Comparison of ENCODE assay signal across 8 cellular contexts in the genomic region with DNA sequence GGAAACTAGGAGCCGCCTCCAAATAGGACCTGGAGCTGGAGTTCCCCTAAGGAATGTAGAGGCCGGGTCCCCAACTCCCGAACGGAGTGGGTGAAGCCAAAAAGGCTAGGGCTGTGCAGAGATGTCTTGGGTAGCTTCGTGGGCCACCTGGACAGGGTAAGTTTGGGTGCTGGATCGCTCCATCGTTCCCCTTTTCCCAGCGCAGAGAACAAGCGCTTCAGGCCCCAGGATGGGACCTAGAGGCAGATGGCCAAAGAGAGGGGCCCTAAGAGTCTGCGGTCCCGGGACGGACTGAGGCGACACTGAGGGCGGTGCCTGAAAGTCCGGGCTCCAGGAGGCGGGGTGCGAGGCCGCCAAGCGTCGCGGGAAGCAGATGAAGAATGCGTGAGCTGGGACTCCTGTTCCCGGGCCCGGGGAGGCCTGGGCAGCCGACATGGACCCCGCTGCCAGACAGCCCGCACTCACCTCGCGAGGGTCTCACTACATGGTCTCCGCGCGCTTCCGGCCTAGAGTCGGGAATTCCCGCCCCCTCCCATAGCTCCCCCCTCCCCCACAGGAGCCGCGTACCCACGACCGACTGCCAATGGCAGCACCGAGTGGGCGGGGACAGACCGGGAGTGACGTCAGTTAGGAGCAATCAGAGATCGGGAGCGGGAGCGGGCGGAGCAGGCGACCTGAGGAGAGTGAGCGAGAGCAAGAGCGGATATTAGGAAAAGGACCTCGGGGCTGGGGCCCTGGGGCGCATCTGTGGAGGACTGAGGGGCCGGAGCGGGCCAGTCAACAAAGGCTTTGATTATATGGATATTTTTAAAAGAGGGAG. TPM values are rescaled to one million over a fixed set of nuclear protein-coding genes. Genes with fewer than 3 reads are reported as not detected.
DNase-seq lines count a peak whose midpoint lies in the region; ATAC-seq and TF ChIP-seq lines count a peak whose summit lies in the region.

A gene with protein sequence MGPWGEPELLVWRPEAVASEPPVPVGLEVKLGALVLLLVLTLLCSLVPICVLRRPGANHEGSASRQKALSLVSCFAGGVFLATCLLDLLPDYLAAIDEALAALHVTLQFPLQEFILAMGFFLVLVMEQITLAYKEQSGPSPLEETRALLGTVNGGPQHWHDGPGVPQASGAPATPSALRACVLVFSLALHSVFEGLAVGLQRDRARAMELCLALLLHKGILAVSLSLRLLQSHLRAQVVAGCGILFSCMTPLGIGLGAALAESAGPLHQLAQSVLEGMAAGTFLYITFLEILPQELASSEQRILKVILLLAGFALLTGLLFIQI (minus strand): TSS at position 508 of the 820 bp plus-strand sequence. CDS start 822 bp downstream, outside the sequence.

- H3K27me3 Mint-ChIP-seq in activated T-helper 2 cell treated with anti-CD3 and anti-CD28 coated beads, Interferon-gamma antibody, Interleukin-2, Interleukin-4, amounts not matched to agents 10 μg/mL and 5 μg/mL and 100 μg/mL, durations not matched to agents 14 hours and 24 hours and 36 hours (ENCODE audit: low read depth) = no peaks in the 10 kb centered on the region
- H3K27me3 Mint-ChIP-seq in natural killer cell (ENCODE audit: low read depth in 2 of 2) = no peaks in the 10 kb centered on the region

- H3K4me3 ChIP-seq in MM.1S (ENCODE audit: low read length) (peak within 1 kb of the TSS; percentile 74), fibroblast of mammary gland (ENCODE audit: control insufficient read depth, low read depth, low read length) (peak within 1 kb of the TSS; percentile 67)

- peaks cover 35% of the 10 kb centered on the region for H3K36me3 Mint-ChIP-seq in activated T-helper 2 cell treated with anti-CD3 and anti-CD28 coated beads, Interferon-gamma antibody, Interleukin-2, Interleukin-4, amounts not matched to agents 10 μg/mL and 5 μg/mL and 100 μg/mL, durations not matched to agents 14 hours and 24 hours and 36 hours (ENCODE audit: low read depth)
- no peaks in the 10 kb centered on the region for H3K36me3 Mint-ChIP-seq in natural killer cell

- intact Hi-C loops in activated T-helper 2 cell treated with anti-CD3 and anti-CD28 coated beads, Interferon-gamma antibody, Interleukin-2, Interleukin-4, amounts not matched to agents 10 μg/mL and 5 μg/mL and 100 μg/mL, durations not matched to agents 14 hours and 24 hours and 36 hours (cut with micrococcal nuclease) = loop anchor here (2.0 to 10.0 kb wide), 2 partner anchors 14 to 418 kb away; a partner anchor contains a TSS
- intact Hi-C loops in natural killer cell (cut with micrococcal nuclease) = loop anchor here (10.0 kb wide), 1 partner anchor 262 kb away; a partner anchor contains a TSS

- peak within 1 kb of the TSS; percentile 84 for H3K4me3 Mint-ChIP-seq in activated T-helper 2 cell treated with anti-CD3 and anti-CD28 coated beads, Interferon-gamma antibody, Interleukin-2, Interleukin-4, amounts not matched to agents 10 μg/mL and 5 μg/mL and 100 μg/mL, durations not matched to agents 14 hours and 24 hours and 36 hours (ENCODE audit: low read depth)
- peak within 1 kb of the TSS; percentile 89 for H3K4me3 Mint-ChIP-seq in natural killer cell

- DNase-seq in DMS79 treated with DMSO at 0.1 percent for 48 hours (lab: John Stamatoyannopoulos, UW) (peak; percentile 98), H4 (ENCODE audit: low spot score) (peak; percentile 96), MM.1S (peak; percentile 99), SHP77 (lab: John Stamatoyannopoulos, UW) (peak; percentile 99 to 100), fibroblast of mammary gland (ENCODE audit: low read depth) (peak; percentile 95), natural killer cell (peak; percentile 92)
- DNase-seq in activated T-helper 2 cell treated with anti-CD3 and anti-CD28 coated beads, Interferon-gamma antibody, Interleukin-2, Interleukin-4, amounts not matched to agents 10 μg/mL and 5 μg/mL and 100 μg/mL, durations not matched to agents 14 hours and 24 hours and 36 hours (ENCODE audit: low spot score) = peak; percentile 93
- DNase-seq in stimulated activated naive CD4-positive, alpha-beta T cell (lab: John Stamatoyannopoulos, UW) = peak; percentile 80 to 97 (median 90)

- peaks cover 26% of the 10 kb centered on the region for H3F3A ChIP-seq in MM.1S (ENCODE audit: insufficient read depth, low read length)

- H3K9me2 ChIP-seq in MM.1S (replicated peaks; ENCODE audit: insufficient read depth, low read length) = no peaks in the 10 kb centered on the region

- TF ChIP-seq CTCF in MM.1S (IDR thresholded peaks at IDR 0.05; ENCODE audit: low read length) (no peak), fibroblast of mammary gland (conservative IDR thresholded peaks at IDR 0.05; ENCODE audit: control insufficient read depth, insufficient read depth, low read depth, low read length) (no peak), natural killer cell (IDR thresholded peaks at IDR 0.05) (no peak)

- peak within 1 kb of the TSS; percentile 92 for H3K4me2 ChIP-seq in MM.1S (ENCODE audit: low read depth, low read length)

- H3K79me2 ChIP-seq in MM.1S (ENCODE audit: low read length) = peaks cover 39% of the 10 kb centered on the region

- H2AFZ ChIP-seq in MM.1S (ENCODE audit: low read length) = peak within 1 kb of the TSS; percentile 77

- peak within 1 kb of the TSS; percentile 66 for H3K9ac ChIP-seq in MM.1S (ENCODE audit: low read length)

- no peaks in the 10 kb centered on the region for H3K9me3 ChIP-seq in MM.1S (replicated peaks; ENCODE audit: insufficient read depth, low read length)

- H3K27ac Mint-ChIP-seq in activated T-helper 2 cell treated with anti-CD3 and anti-CD28 coated beads, Interferon-gamma antibody, Interleukin-2, Interleukin-4, amounts not matched to agents 10 μg/mL and 5 μg/mL and 100 μg/mL, durations not matched to agents 14 hours and 24 hours and 36 hours = peak within 1 kb of the TSS; percentile 86
- peak within 1 kb of the TSS; percentile 91 to 92 for H3K27ac Mint-ChIP-seq in natural killer cell

- H3K27me3 ChIP-seq in MM.1S (replicated peaks; ENCODE audit: insufficient read depth, low read length) = no peaks in the 10 kb centered on the region

- H3K36me3 ChIP-seq in MM.1S (replicated peaks; ENCODE audit: insufficient read depth, low read length) = no peaks in the 10 kb centered on the region

- H3K4me1 ChIP-seq in MM.1S (ENCODE audit: low read length) = peaks cover 26% of the 10 kb centered on the region

- peak; percentile 55 to 69 (median 57) for ATAC-seq in natural killer cell

- peak within 1 kb of the TSS; percentile 20; the same call in 1 of the 2 replicates for H3K27ac ChIP-seq in MM.1S (ENCODE audit: low read length)

- H4K20me1 ChIP-seq in MM.1S (ENCODE audit: insufficient read depth, low read length) = no peaks in the 10 kb centered on the region

- peaks cover 49% of the 10 kb centered on the region for H3K4me1 Mint-ChIP-seq in activated T-helper 2 cell treated with anti-CD3 and anti-CD28 coated beads, Interferon-gamma antibody, Interleukin-2, Interleukin-4, amounts not matched to agents 10 μg/mL and 5 μg/mL and 100 μg/mL, durations not matched to agents 14 hours and 24 hours and 36 hours (ENCODE audit: low read depth)
- H3K4me1 Mint-ChIP-seq in natural killer cell = peaks cover 51 to 72% of the 10 kb centered on the region in 2 donors

- H3K9me3 Mint-ChIP-seq in activated T-helper 2 cell treated with anti-CD3 and anti-CD28 coated beads, Interferon-gamma antibody, Interleukin-2, Interleukin-4, amounts not matched to agents 10 μg/mL and 5 μg/mL and 100 μg/mL, durations not matched to agents 14 hours and 24 hours and 36 hours = no peaks in the 10 kb centered on the region
- H3K9me3 Mint-ChIP-seq in natural killer cell = no peaks in the 10 kb centered on the region

RNA-seq across cellular contexts. Expression of the gene that starts here (rescaled TPM):
- 93.2 and 96.9 TPM in 2 replicates for total RNA-seq in H4 (2014; rRNA removed; shearing (Covaris generic))
- total RNA-seq in activated T-helper 2 cell treated with anti-CD3 and anti-CD28 coated beads, Interferon-gamma antibody, Interleukin-2, Interleukin-4, amounts not matched to agents 10 μg/mL and 5 μg/mL and 100 μg/mL, durations not matched to agents 14 hours and 24 hours and 36 hours = 74.8 and 76.5 TPM in 2 replicates
- 10 to 100 TPM; 20.7 to 21.5 (median 21.2) TPM for total RNA-seq in natural killer cell

Comparison
In these comparisons a context has a peak if more than half of its experiments do, and no peak if none do; other contexts are left out.
1. Peak in every context shown above with its lines: DNase-seq, ATAC-seq, H3K4me3 ChIP-seq and H3K27ac ChIP-seq.